ENCODE assay signal across 1 cellular context in genomic region chr4:123599061-123599919, GRCh38.
TF ChIP-seq lines count a peak whose summit lies in the region.

No MANE protein-coding gene starts in this region.

TF ChIP-seq in HepG2, 621 proteins besides CTCF, POLR2A, EP300 and RAD21 (continued from another document and continues in another):
- TF ChIP-seq, protein P1, sequence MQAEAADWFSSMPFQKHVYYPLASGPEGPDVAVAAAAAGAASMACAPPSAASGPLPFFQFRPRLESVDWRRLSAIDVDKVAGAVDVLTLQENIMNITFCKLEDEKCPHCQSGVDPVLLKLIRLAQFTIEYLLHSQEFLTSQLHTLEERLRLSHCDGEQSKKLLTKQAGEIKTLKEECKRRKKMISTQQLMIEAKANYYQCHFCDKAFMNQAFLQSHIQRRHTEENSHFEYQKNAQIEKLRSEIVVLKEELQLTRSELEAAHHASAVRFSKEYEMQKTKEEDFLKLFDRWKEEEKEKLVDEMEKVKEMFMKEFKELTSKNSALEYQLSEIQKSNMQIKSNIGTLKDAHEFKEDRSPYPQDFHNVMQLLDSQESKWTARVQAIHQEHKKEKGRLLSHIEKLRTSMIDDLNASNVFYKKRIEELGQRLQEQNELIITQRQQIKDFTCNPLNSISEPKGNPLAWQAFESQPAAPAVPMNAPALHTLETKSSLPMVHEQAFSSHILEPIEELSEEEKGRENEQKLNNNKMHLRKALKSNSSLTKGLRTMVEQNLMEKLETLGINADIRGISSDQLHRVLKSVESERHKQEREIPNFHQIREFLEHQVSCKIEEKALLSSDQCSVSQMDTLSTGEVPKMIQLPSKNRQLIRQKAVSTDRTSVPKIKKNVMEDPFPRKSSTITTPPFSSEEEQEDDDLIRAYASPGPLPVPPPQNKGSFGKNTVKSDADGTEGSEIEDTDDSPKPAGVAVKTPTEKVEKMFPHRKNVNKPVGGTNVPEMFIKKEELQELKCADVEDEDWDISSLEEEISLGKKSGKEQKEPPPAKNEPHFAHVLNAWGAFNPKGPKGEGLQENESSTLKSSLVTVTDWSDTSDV (CRISPR knock-in tag; IDR thresholded peaks at IDR 0.05) = no peak
- no peak for TF ChIP-seq E2F1 (CRISPR knock-in tag; IDR thresholded peaks at IDR 0.05)
- no peak for TF ChIP-seq THAP9 (CRISPR knock-in tag; IDR thresholded peaks at IDR 0.05; ENCODE audit: borderline replicate concordance)
- peak; percentile 38; the same call in 1 of the 2 replicates for TF ChIP-seq TFE3 (CRISPR knock-in tag; IDR thresholded peaks at IDR 0.05)
- TF ChIP-seq, protein P2, sequence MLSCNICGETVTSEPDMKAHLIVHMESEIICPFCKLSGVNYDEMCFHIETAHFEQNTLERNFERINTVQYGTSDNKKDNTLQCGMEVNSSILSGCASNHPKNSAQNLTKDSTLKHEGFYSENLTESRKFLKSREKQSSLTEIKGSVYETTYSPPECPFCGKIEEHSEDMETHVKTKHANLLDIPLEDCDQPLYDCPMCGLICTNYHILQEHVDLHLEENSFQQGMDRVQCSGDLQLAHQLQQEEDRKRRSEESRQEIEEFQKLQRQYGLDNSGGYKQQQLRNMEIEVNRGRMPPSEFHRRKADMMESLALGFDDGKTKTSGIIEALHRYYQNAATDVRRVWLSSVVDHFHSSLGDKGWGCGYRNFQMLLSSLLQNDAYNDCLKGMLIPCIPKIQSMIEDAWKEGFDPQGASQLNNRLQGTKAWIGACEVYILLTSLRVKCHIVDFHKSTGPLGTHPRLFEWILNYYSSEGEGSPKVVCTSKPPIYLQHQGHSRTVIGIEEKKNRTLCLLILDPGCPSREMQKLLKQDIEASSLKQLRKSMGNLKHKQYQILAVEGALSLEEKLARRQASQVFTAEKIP (CRISPR knock-in tag; IDR thresholded peaks at IDR 0.05; ENCODE audit: borderline replicate concordance) = no peak
- no peak for TF ChIP-seq ZBTB39 (CRISPR knock-in tag; IDR thresholded peaks at IDR 0.05)
- no peak for TF ChIP-seq HOXA7 (CRISPR knock-in tag; IDR thresholded peaks at IDR 0.05)
- no peak for TF ChIP-seq PAX8 (CRISPR knock-in tag; IDR thresholded peaks at IDR 0.05; ENCODE audit: borderline replicate concordance)
- TF ChIP-seq MLX (CRISPR knock-in tag; IDR thresholded peaks at IDR 0.05) = peak; percentile 34; the same call in 1 of the 2 replicates
- TF ChIP-seq, protein P3, sequence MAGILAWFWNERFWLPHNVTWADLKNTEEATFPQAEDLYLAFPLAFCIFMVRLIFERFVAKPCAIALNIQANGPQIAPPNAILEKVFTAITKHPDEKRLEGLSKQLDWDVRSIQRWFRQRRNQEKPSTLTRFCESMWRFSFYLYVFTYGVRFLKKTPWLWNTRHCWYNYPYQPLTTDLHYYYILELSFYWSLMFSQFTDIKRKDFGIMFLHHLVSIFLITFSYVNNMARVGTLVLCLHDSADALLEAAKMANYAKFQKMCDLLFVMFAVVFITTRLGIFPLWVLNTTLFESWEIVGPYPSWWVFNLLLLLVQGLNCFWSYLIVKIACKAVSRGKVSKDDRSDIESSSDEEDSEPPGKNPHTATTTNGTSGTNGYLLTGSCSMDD (CRISPR knock-in tag; IDR thresholded peaks at IDR 0.05) = no peak
- no peak for TF ChIP-seq ZNF530 (CRISPR knock-in tag; IDR thresholded peaks at IDR 0.05; ENCODE audit: low read depth)
- no peak for TF ChIP-seq EED (CRISPR knock-in tag; IDR thresholded peaks at IDR 0.05)
- TF ChIP-seq ZNF124 (CRISPR knock-in tag; IDR thresholded peaks at IDR 0.05) = no peak
- no peak; the same call in 1 of the 2 replicates for TF ChIP-seq ZNF615 (CRISPR knock-in tag; IDR thresholded peaks at IDR 0.05; ENCODE audit: borderline replicate concordance)
- TF ChIP-seq SMC3 (IDR thresholded peaks at IDR 0.05; ENCODE audit: low read length) = no peak
- TF ChIP-seq RELA (CRISPR knock-in tag; IDR thresholded peaks at IDR 0.05) = no peak
- no peak for TF ChIP-seq MAFK (conservative IDR thresholded peaks at IDR 0.05 in 1 of 2, IDR thresholded peaks at IDR 0.05 in 1 of 2; ENCODE audit: low read length in 2 of 2)
- no peak; the same call in 1 of the 2 replicates for TF ChIP-seq ZNF614 (CRISPR knock-in tag; IDR thresholded peaks at IDR 0.05; ENCODE audit: borderline replicate concordance)
- TF ChIP-seq, protein P4, sequence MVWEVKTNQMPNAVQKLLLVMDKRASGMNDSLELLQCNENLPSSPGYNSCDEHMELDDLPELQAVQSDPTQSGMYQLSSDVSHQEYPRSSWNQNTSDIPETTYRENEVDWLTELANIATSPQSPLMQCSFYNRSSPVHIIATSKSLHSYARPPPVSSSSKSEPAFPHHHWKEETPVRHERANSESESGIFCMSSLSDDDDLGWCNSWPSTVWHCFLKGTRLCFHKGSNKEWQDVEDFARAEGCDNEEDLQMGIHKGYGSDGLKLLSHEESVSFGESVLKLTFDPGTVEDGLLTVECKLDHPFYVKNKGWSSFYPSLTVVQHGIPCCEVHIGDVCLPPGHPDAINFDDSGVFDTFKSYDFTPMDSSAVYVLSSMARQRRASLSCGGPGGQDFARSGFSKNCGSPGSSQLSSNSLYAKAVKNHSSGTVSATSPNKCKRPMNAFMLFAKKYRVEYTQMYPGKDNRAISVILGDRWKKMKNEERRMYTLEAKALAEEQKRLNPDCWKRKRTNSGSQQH (CRISPR knock-in tag; IDR thresholded peaks at IDR 0.05; ENCODE audit: low read depth) = no peak
- no peak for TF ChIP-seq GTF3A (CRISPR knock-in tag; conservative IDR thresholded peaks at IDR 0.05)
- TF ChIP-seq, protein P5, sequence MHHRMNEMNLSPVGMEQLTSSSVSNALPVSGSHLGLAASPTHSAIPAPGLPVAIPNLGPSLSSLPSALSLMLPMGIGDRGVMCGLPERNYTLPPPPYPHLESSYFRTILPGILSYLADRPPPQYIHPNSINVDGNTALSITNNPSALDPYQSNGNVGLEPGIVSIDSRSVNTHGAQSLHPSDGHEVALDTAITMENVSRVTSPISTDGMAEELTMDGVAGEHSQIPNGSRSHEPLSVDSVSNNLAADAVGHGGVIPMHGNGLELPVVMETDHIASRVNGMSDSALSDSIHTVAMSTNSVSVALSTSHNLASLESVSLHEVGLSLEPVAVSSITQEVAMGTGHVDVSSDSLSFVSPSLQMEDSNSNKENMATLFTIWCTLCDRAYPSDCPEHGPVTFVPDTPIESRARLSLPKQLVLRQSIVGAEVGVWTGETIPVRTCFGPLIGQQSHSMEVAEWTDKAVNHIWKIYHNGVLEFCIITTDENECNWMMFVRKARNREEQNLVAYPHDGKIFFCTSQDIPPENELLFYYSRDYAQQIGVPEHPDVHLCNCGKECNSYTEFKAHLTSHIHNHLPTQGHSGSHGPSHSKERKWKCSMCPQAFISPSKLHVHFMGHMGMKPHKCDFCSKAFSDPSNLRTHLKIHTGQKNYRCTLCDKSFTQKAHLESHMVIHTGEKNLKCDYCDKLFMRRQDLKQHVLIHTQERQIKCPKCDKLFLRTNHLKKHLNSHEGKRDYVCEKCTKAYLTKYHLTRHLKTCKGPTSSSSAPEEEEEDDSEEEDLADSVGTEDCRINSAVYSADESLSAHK (CRISPR knock-in tag; IDR thresholded peaks at IDR 0.05; ENCODE audit: borderline replicate concordance) = no peak
- no peak for TF ChIP-seq ATM (IDR thresholded peaks at IDR 0.05; ENCODE audit: borderline replicate concordance)
- TF ChIP-seq, protein P6, sequence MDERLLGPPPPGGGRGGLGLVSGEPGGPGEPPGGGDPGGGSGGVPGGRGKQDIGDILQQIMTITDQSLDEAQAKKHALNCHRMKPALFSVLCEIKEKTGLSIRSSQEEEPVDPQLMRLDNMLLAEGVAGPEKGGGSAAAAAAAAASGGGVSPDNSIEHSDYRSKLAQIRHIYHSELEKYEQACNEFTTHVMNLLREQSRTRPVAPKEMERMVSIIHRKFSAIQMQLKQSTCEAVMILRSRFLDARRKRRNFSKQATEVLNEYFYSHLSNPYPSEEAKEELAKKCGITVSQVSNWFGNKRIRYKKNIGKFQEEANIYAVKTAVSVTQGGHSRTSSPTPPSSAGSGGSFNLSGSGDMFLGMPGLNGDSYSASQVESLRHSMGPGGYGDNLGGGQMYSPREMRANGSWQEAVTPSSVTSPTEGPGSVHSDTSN (CRISPR knock-in tag; IDR thresholded peaks at IDR 0.05) = no peak
- TF ChIP-seq MYNN (CRISPR knock-in tag; IDR thresholded peaks at IDR 0.05; ENCODE audit: low read depth) = no peak
- no peak for TF ChIP-seq ZC3H13 (CRISPR knock-in tag; IDR thresholded peaks at IDR 0.05)
- no peak for TF ChIP-seq ZNF780A (CRISPR knock-in tag; IDR thresholded peaks at IDR 0.05)
- TF ChIP-seq U2AF1 (optimal IDR thresholded peaks at IDR 0.05; ENCODE audit: low read depth, low read length) = no peak
- no peak for TF ChIP-seq HHEX (CRISPR knock-in tag; IDR thresholded peaks at IDR 0.05)
- no peak for TF ChIP-seq ZSCAN25 (CRISPR knock-in tag; IDR thresholded peaks at IDR 0.05)
- no peak for TF ChIP-seq ZNF136 (CRISPR knock-in tag; IDR thresholded peaks at IDR 0.05; ENCODE audit: low read depth)
- no peak for TF ChIP-seq NFYC (CRISPR knock-in tag; IDR thresholded peaks at IDR 0.05)
- no peak for TF ChIP-seq ZNF160 (CRISPR knock-in tag; IDR thresholded peaks at IDR 0.05)
- TF ChIP-seq ZNF639 (CRISPR knock-in tag; conservative IDR thresholded peaks at IDR 0.05) = no peak
- TF ChIP-seq ZNF878 (CRISPR knock-in tag; IDR thresholded peaks at IDR 0.05) = peak; percentile 37; the same call in 1 of the 2 replicates
- no peak for TF ChIP-seq ATAD3A (CRISPR knock-in tag; IDR thresholded peaks at IDR 0.05)
- TF ChIP-seq SALL1 (CRISPR knock-in tag; IDR thresholded peaks at IDR 0.05) = peak; percentile 25; the same call in 1 of the 2 replicates
- peak; percentile 27; the same call in 1 of the 2 replicates for TF ChIP-seq ELF4 (CRISPR knock-in tag; IDR thresholded peaks at IDR 0.05; ENCODE audit: borderline replicate concordance)
- TF ChIP-seq PITX1 (CRISPR knock-in tag; IDR thresholded peaks at IDR 0.05) = no peak
- no peak for TF ChIP-seq TSC22D2 (CRISPR knock-in tag; IDR thresholded peaks at IDR 0.05; ENCODE audit: borderline replicate concordance)
